Comparison of ENCODE assay signal across 7 cellular contexts in the genomic region with DNA sequence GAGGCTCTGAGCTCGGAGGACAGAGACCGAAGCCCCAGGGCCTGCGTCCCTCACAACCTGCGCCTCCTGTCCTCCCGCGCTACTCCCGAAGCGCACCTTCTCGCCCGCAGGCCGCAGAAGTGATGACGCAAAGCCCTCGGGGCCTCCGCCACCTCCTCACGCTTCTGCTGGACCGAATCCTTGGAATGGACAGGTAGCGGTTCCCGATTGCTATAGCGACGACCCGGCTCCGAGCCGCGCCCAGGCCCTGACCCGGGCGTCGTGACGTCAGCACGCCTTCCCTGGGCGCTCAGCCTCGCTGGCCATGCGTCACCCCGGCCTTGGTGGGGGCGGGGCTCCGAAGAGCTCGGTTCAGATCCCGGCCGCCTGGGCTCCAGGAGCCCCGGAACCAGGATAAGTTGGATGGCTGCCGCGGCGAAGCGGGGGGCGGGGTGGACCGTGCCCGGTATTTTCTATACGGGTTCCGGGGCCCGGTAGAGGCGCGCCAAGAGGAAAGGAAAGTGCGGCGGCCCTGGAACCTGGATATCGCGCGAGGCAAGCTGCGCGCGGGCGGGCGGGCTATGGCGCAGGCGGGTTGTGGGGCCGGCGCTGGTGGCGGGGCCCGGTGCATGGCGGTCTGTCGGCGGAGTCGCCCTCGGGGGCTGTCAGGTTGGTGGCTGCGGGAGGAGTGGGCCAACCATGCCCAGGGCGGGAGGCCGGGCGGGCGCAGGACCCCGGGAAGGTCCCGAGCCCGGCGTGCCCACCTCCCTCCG. TPM values are rescaled to one million over a fixed set of nuclear protein-coding genes. Genes with fewer than 3 reads are reported as not detected.
DNase-seq lines count a peak whose midpoint lies in the region; ATAC-seq, FAIRE-seq and TF ChIP-seq lines count a peak whose summit lies in the region.

A gene (plus strand): TSS at position 542 of the 752 bp plus-strand sequence. CDS start 21,417 bp downstream, outside the sequence.

- H3K27me3 ChIP-seq in body of pancreas (no peaks in the 10 kb centered on the region), gastrocnemius medialis (no peaks in the 10 kb centered on the region)

- H3K4me1 ChIP-seq in body of pancreas (peaks cover 35% of the 10 kb centered on the region), gastrocnemius medialis (peaks cover 28 to 46% of the 10 kb centered on the region in 2 donors)

- 0 to 1% methylated on average over 33 to 80 of the region's 82 CpGs for WGBS in body of pancreas, 2 donors

- TF ChIP-seq POLR2A in body of pancreas (IDR thresholded peaks at IDR 0.05) (peak; percentile 67 to 74 (median 73)), gastrocnemius medialis (IDR thresholded peaks at IDR 0.05) (peak; percentile 88 to 90)

- in situ Hi-C loops in gastrocnemius medialis (cut with MboI; ENCODE audit: low sequenced_read_pairs in 4 of 4) = no loop called here

- H3K36me3 ChIP-seq in body of pancreas (replicated peaks in 1 of 2; ENCODE audit: insufficient read depth in 1 of 2, low read depth in 2 of 2) (no peaks in the 10 kb centered on the region), gastrocnemius medialis (no peaks in the 10 kb centered on the region)

- ATAC-seq in GM18519 (IDR thresholded peaks at IDR 0.05; ENCODE audit: low FRiP score, unreplicated experiment) = peak; percentile 74
- ATAC-seq in HG03064 (IDR thresholded peaks at IDR 0.05; ENCODE audit: low read depth, unreplicated experiment) = peak; percentile 77
- peak; percentile 93 for ATAC-seq in body of pancreas
- peak; percentile 81 for ATAC-seq in gastrocnemius medialis

- TF ChIP-seq CTCF in body of pancreas (IDR thresholded peaks at IDR 0.05) (peak in 4 of 7 experiments; percentile 50 to 88 (median 72)), gastrocnemius medialis (IDR thresholded peaks at IDR 0.05 in 4 of 5, conservative IDR thresholded peaks at IDR 0.05 in 1 of 5) (peak in 3 of 5 experiments; percentile 37 to 81 (median 80))

- DNase-seq in NCI-H2107 treated with DMSO at 0.1 percent for 48 hours (lab: John Stamatoyannopoulos, UW; ENCODE audit: unreplicated experiment) (peak; percentile 60), body of pancreas (peak; percentile 99), iPS DF 4.7 (ENCODE audit: extremely low read depth, low spot score) (peak; percentile 85), gastrocnemius medialis (peak; percentile 95 to 97)

- H3K9me3 ChIP-seq in body of pancreas = no peaks in the 10 kb centered on the region
- no peaks in the 10 kb centered on the region for H3K9me3 ChIP-seq in gastrocnemius medialis

- H3K27ac ChIP-seq in body of pancreas (peak within 1 kb of the TSS; percentile 85 to 99 (median 97)), gastrocnemius medialis (peak within 1 kb of the TSS; percentile 93 to 99 (median 96))

- intact Hi-C loops in body of pancreas (cut with DNase I) (no loop called here), gastrocnemius medialis (cut with DNase I; ENCODE audit: low total_unique reads) (no loop called here)

- H3K4me3 ChIP-seq in body of pancreas (peak within 1 kb of the TSS; percentile 81 to 89), gastrocnemius medialis (peak within 1 kb of the TSS; percentile 74 to 90 (median 86))

- peak; percentile 38 for FAIRE-seq in TTC549 (lab: Jason Lieb, UNC)

RNA-seq across cellular contexts. Expression of the gene that starts here (rescaled TPM):
- total RNA-seq in body of pancreas (10 to 100 TPM; 34.2 to 56.7 TPM), gastrocnemius medialis (10 to 100 TPM; 26.1 to 35.2 (median 27.5) TPM)

Comparison
In these comparisons a context has a peak if more than half of its experiments do, and no peak if none do; other contexts are left out.
1. Peak in every context shown above with its lines: DNase-seq, ATAC-seq, H3K4me3 ChIP-seq and H3K27ac ChIP-seq.